In genomic region chr4:153419673-153420278, GRCh38 we compare ENCODE assay signal across 1 cellular context.
TF ChIP-seq lines count a peak whose summit lies in the region.

No MANE protein-coding gene starts in this region.

TF ChIP-seq in GM23338, 12 proteins besides CTCF, POLR2A, EP300 and RAD21 (continued from another document):
- TF ChIP-seq REST (IDR thresholded peaks at IDR 0.05; ENCODE audit: unreplicated experiment) (no peak), EZH2 (IDR thresholded peaks at IDR 0.05; ENCODE audit: low read depth, unreplicated experiment) (no peak), STAT1 (IDR thresholded peaks at IDR 0.05; ENCODE audit: unreplicated experiment) (no peak), ZNF114 (CRISPR knock-in tag; IDR thresholded peaks at IDR 0.05) (no peak), ETS1 (IDR thresholded peaks at IDR 0.05) (no peak), ZNF462 (CRISPR knock-in tag; IDR thresholded peaks at IDR 0.05) (no peak), JUNB (IDR thresholded peaks at IDR 0.05; ENCODE audit: unreplicated experiment) (no peak), ZNF331 (CRISPR knock-in tag; IDR thresholded peaks at IDR 0.05; ENCODE audit: low read depth) (no peak)
